Comparison of ENCODE assay signal across 20 cellular contexts in the genomic region with DNA sequence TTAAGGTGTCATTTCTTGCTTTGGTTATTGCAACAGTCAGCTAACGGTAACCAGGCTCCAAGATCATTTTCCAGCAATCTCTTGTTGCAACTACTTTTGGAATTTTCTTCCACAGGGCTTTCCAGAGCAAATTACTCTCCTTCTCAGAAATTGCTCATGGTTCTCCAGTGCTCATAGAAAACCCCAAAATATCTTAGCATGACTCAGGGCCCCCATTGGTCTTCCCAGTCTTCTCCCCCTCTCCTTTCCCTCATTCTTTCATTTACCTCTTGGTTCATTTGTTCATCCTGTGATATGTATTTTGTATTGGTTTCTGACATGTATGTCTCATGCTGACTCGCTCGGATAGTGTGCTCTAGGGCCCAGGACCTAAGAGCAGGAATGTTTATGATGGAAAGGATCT. TPM values are rescaled to one million over a fixed set of nuclear protein-coding genes. Genes with fewer than 3 reads are reported as not detected.
A peak's percentile ranks its signal among the peaks of the same experiment; 100 is the strongest.
DNase-seq lines count a peak whose midpoint lies in the region; ATAC-seq and FAIRE-seq lines count a peak whose summit lies in the region.
"Had no signal": no experiment of that assay in that cellular context is flagged by ENCODE, and none has a peak within 500 bp of the region (broad histone marks: within the 10 kb centered on the region; RNA-seq: fewer than 3 reads in every experiment).

No MANE protein-coding gene starts in this region.

- FAIRE-seq in RCC 7860 (lab: Jason Lieb, UNC) = no peak
- FAIRE-seq: GM12878, TTC549 had no signal

- ATAC-seq in GM18498 (IDR thresholded peaks at IDR 0.05; ENCODE audit: unreplicated experiment) = no peak
- ATAC-seq: GM12878, left lobe of liver had no signal

- H3K4me3 ChIP-seq in skeletal muscle cell (ENCODE audit: low read depth, low read length) = no peak overlapping the region
- H3K4me3 ChIP-seq: GM12878 had no signal

- peak; percentile 49 for DNase-seq in Daoy (ENCODE audit: low read depth)
- DNase-seq in RCC 7860 (ENCODE audit: low spot score) = peak; percentile 47
- peak; percentile 75 for DNase-seq in fibroblast of peridontal ligament (ENCODE audit: extremely low read depth)
- peak; percentile 27 for DNase-seq in skeletal muscle cell (ENCODE audit: low read depth)
- DNase-seq in NCI-H82 treated with DMSO at 0.1 percent for 48 hours (lab: John Stamatoyannopoulos, UW; ENCODE audit: unreplicated experiment) = no peak
- no peak for DNase-seq in activated CD4-positive, alpha-beta T cell treated with anti-CD3 and anti-CD28 coated beads, Interleukin-2, amount 50 U/mL, for 1 hour
- DNase-seq: activated CD4-positive, alpha-beta T cell treated with anti-CD3 and anti-CD28 coated beads, Interleukin-2, amount 10 ng/mL, durations not matched to agents 24 days and 14 days; GF-D8; MV-4-11; NCI-H187 treated with DMSO at 0.1 percent for 48 hours; NCI-H2227 treated with DMSO at 0.1 percent for 48 hours; retina; stimulated activated CD4-positive, alpha-beta T cell treated with anti-CD3 and anti-CD28 coated beads, Interleukin-12 subunit alpha, Interleukin-12 subunit beta, amount 100 ng/mL, for 4 hours; stimulated activated CD8-positive, alpha-beta memory T cell treated with anti-CD3 and anti-CD28 coated beads, Interleukin-4, amount 100 ng/mL, for 48 hours; substantia nigra; SW 1271 had no signal

RNA-seq across cellular contexts. Expression of a gene that starts 35.6 kb away (rescaled TPM):
- total RNA-seq in Daoy (2014; rRNA removed; shearing (Covaris generic)) = 17.4 and 18.9 TPM in 2 replicates

Comparison
In these comparisons a context has a peak if more than half of its experiments do, and no peak if none do; other contexts are left out.
1. DNase-seq: peak in Daoy (single experiment), RCC 7860 (single experiment), fibroblast of peridontal ligament (single experiment) and skeletal muscle cell (single experiment); none in NCI-H82 treated with DMSO at 0.1 percent for 48 hours (single experiment) and activated CD4-positive, alpha-beta T cell treated with anti-CD3 and anti-CD28 coated beads, Interleukin-2, amount 50 U/mL, for 1 hour (single experiment).